1 cellular context compared by ENCODE assay signal in the genomic region with DNA sequence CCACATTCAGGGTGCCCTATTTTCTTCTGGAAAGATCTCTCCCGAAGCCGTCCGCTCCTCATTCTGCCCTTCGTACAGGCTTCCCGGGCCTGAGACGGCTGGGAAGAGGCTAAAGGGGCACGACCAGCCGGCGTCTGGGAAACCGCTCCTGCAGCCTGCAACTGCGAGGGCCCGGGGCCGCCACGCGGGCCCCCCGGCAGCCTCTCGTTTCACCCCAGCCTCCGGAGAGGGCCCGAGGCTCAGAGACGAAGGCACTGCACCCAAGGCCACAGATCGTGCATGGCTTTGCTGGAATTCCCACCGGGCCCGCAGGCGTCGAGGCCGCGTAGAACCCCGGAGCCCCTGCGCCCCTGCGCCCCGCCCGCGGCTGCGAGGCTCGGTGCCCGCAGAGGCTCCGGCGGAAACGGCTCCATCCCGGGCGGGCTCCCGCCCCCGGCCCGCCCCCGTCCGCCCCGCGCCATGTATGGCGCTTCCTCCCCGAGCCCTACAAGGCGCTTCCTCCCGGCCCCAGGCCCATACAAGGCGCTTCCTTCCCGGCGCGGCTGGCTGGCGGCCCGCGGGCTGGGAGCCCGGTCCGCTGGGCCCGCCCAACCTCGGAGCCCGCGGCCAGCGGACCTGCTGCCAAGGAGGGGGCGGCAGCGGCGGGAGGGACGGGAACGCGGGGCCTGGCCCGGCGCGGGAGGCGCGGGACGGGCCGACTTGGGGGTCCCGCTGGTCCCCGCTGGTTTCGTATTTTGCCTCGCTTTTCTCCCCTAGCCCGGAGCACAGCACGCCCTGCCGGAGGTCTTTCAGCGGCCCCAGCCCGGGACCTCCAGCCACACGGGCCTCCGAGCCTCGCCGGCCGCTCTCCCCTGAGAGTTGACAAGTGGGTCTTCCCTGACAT.
A peak's percentile ranks its signal among the peaks of the same experiment; 100 is the strongest.
TF ChIP-seq lines count a peak whose summit lies in the region.

No MANE protein-coding gene starts in this region.

TF ChIP-seq in HepG2, 621 proteins besides CTCF, POLR2A, EP300 and RAD21 (continued from another document):
- TF ChIP-seq, protein P1, sequence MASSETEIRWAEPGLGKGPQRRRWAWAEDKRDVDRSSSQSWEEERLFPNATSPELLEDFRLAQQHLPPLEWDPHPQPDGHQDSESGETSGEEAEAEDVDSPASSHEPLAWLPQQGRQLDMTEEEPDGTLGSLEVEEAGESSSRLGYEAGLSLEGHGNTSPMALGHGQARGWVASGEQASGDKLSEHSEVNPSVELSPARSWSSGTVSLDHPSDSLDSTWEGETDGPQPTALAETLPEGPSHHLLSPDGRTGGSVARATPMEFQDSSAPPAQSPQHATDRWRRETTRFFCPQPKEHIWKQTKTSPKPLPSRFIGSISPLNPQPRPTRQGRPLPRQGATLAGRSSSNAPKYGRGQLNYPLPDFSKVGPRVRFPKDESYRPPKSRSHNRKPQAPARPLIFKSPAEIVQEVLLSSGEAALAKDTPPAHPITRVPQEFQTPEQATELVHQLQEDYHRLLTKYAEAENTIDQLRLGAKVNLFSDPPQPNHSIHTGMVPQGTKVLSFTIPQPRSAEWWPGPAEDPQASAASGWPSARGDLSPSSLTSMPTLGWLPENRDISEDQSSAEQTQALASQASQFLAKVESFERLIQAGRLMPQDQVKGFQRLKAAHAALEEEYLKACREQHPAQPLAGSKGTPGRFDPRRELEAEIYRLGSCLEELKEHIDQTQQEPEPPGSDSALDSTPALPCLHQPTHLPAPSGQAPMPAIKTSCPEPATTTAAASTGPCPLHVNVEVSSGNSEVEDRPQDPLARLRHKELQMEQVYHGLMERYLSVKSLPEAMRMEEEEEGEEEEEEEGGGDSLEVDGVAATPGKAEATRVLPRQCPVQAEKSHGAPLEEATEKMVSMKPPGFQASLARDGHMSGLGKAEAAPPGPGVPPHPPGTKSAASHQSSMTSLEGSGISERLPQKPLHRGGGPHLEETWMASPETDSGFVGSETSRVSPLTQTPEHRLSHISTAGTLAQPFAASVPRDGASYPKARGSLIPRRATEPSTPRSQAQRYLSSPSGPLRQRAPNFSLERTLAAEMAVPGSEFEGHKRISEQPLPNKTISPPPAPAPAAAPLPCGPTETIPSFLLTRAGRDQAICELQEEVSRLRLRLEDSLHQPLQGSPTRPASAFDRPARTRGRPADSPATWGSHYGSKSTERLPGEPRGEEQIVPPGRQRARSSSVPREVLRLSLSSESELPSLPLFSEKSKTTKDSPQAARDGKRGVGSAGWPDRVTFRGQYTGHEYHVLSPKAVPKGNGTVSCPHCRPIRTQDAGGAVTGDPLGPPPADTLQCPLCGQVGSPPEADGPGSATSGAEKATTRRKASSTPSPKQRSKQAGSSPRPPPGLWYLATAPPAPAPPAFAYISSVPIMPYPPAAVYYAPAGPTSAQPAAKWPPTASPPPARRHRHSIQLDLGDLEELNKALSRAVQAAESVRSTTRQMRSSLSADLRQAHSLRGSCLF (CRISPR knock-in tag; IDR thresholded peaks at IDR 0.05; ENCODE audit: borderline replicate concordance) = no peak
- TF ChIP-seq CBX1 (IDR thresholded peaks at IDR 0.05; ENCODE audit: low read depth) (no peak), DNMT3B (CRISPR knock-in tag; conservative IDR thresholded peaks at IDR 0.05) (no peak), RORA (CRISPR knock-in tag; IDR thresholded peaks at IDR 0.05) (no peak), ZNF383 (CRISPR knock-in tag; IDR thresholded peaks at IDR 0.05; ENCODE audit: borderline replicate concordance) (no peak), ATF1 (CRISPR knock-in tag; IDR thresholded peaks at IDR 0.05) (no peak), MBD4 (IDR thresholded peaks at IDR 0.05; ENCODE audit: borderline replicate concordance, low read length) (no peak), BHLHE40 (IDR thresholded peaks at IDR 0.05; ENCODE audit: low read length) (no peak), HIVEP1 (CRISPR knock-in tag; IDR thresholded peaks at IDR 0.05) (peak; percentile 7; the same call in 1 of the 2 replicates), ZNF614 (CRISPR knock-in tag; IDR thresholded peaks at IDR 0.05; ENCODE audit: borderline replicate concordance) (no peak), FOXC1 (CRISPR knock-in tag; IDR thresholded peaks at IDR 0.05; ENCODE audit: borderline replicate concordance) (peak; percentile 86; the same call in 1 of the 2 replicates), TOE1 (CRISPR knock-in tag; IDR thresholded peaks at IDR 0.05) (no peak), HOXA5 (CRISPR knock-in tag; IDR thresholded peaks at IDR 0.05) (no peak), ZNF292 (CRISPR knock-in tag; IDR thresholded peaks at IDR 0.05; ENCODE audit: borderline replicate concordance, low read depth) (no peak), ZNF780A (CRISPR knock-in tag; IDR thresholded peaks at IDR 0.05) (peak; percentile 11; the same call in 1 of the 2 replicates), AHDC1 (CRISPR knock-in tag; IDR thresholded peaks at IDR 0.05; ENCODE audit: borderline replicate concordance) (no peak), RXRA (CRISPR knock-in tag; IDR thresholded peaks at IDR 0.05) (no peak), ZNF550 (CRISPR knock-in tag; IDR thresholded peaks at IDR 0.05; ENCODE audit: borderline replicate concordance) (no peak), ZSCAN29 (CRISPR knock-in tag; conservative IDR thresholded peaks at IDR 0.05) (0 out of 2 replicates have a peak, but pooled peaks have one; percentile 18), ZNF737 (CRISPR knock-in tag; IDR thresholded peaks at IDR 0.05; ENCODE audit: borderline replicate concordance) (no peak), FIP1L1 (IDR thresholded peaks at IDR 0.05; ENCODE audit: borderline replicate concordance, insufficient read depth, low read depth, low read length) (no peak), TBX2 (CRISPR knock-in tag; IDR thresholded peaks at IDR 0.05; ENCODE audit: borderline replicate concordance) (no peak), ZNF782 (CRISPR knock-in tag; IDR thresholded peaks at IDR 0.05; ENCODE audit: borderline replicate concordance) (no peak), ZNF83 (CRISPR knock-in tag; IDR thresholded peaks at IDR 0.05; ENCODE audit: borderline replicate concordance) (no peak), TARDBP (CRISPR knock-in tag; IDR thresholded peaks at IDR 0.05) (0 out of 2 replicates have a peak, but pooled peaks have one; percentile 20), REPIN1 (CRISPR knock-in tag; IDR thresholded peaks at IDR 0.05; ENCODE audit: borderline replicate concordance, low read depth) (0 out of 2 replicates have a peak, but pooled peaks have one; percentile 23), ARNT2 (CRISPR knock-in tag; IDR thresholded peaks at IDR 0.05; ENCODE audit: low read depth) (peak; percentile 27; the same call in 1 of the 2 replicates), XRCC5 (optimal IDR thresholded peaks at IDR 0.05; ENCODE audit: low read length) (no peak), RARG (CRISPR knock-in tag; IDR thresholded peaks at IDR 0.05; ENCODE audit: low read depth) (peak; percentile 76; the same call in 1 of the 2 replicates), ZNF710 (CRISPR knock-in tag; IDR thresholded peaks at IDR 0.05; ENCODE audit: borderline replicate concordance) (0 out of 2 replicates have a peak, but pooled peaks have one; percentile 39), ZBTB25 (CRISPR knock-in tag; IDR thresholded peaks at IDR 0.05) (no peak), ZNF563 (CRISPR knock-in tag; IDR thresholded peaks at IDR 0.05) (0 out of 2 replicates have a peak, but pooled peaks have one; percentile 34)
- TF ChIP-seq, protein P2, sequence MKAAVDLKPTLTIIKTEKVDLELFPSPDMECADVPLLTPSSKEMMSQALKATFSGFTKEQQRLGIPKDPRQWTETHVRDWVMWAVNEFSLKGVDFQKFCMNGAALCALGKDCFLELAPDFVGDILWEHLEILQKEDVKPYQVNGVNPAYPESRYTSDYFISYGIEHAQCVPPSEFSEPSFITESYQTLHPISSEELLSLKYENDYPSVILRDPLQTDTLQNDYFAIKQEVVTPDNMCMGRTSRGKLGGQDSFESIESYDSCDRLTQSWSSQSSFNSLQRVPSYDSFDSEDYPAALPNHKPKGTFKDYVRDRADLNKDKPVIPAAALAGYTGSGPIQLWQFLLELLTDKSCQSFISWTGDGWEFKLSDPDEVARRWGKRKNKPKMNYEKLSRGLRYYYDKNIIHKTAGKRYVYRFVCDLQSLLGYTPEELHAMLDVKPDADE (CRISPR knock-in tag; IDR thresholded peaks at IDR 0.05) = no peak
- TF ChIP-seq, protein P3, sequence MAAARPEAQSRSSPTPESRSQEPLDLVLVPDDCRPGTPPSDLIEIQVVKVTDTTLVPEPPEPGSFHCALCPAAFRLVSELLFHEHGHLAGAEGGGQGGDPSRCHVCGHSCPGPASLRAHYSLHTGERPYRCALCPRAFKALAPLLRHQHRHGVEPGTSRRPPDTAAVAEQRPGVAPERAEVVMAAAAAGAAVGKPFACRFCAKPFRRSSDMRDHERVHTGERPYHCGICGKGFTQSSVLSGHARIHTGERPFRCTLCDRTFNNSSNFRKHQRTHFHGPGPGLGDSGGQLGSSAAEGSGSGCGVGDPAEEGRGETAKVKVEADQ (CRISPR knock-in tag; IDR thresholded peaks at IDR 0.05; ENCODE audit: borderline replicate concordance) = no peak
- TF ChIP-seq, protein P4, sequence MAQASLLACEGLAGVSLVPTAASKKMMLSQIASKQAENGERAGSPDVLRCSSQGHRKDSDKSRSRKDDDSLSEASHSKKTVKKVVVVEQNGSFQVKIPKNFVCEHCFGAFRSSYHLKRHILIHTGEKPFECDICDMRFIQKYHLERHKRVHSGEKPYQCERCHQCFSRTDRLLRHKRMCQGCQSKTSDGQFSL (CRISPR knock-in tag; IDR thresholded peaks at IDR 0.05) = no peak
